ENCODE assay signal across 1 cellular context in the genomic region with DNA sequence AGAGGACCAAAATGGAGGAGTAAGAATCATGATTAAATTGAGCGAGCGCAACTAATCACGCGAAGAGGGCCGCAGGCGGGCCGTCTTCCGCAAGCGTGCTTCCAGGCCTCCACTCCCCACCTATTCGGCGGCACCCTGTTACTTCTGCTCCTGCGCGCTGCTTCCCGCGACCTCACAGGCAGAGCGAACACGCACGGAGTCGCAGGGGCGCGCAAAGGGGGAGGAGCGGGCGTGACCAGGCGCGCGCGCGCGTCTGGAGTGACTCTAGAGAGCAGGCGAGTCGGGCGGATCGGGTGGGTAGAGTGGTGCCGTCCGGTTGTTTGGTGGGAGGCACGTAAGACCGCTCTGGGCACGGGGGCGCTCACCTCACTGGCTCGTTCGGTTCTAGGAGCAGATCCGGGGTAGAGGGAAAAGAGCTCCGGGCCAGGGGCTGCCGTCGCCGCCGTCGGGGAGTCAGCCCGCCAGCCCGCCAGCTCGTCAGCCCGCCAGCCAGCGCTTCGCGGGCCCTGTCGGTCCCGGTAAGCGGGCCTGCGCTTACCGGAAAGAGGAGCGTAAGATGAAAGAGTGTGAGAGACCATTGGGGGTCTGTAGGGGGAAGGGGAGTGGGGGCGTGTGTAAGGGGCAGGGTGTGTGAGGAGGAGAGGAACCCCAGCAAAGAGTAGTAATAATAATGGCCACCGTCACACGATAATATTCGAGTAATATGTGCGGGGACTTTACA.
TF ChIP-seq lines count a peak whose summit lies in the region.

TSS of gene CNOT8 (plus strand) at position 377 of the 721 bp plus-strand sequence. CDS start 4,652 bp downstream, outside the sequence.

TF ChIP-seq in SK-N-SH, 30 proteins besides CTCF, POLR2A, EP300 and RAD21 (continued from another document):
- TF ChIP-seq MXI1 (IDR thresholded peaks at IDR 0.05; ENCODE audit: low read depth, low read length), result peak; percentile 83; the same call in 1 of the 2 replicates
